In genomic region chr5:124742521-124742920, GRCh38 we compare ENCODE assay signal across 10 cellular contexts. TPM values are rescaled to one million over a fixed set of nuclear protein-coding genes. Genes with fewer than 3 reads are reported as not detected.
DNase-seq lines count a peak whose midpoint lies in the region; ATAC-seq and TF ChIP-seq lines count a peak whose summit lies in the region.
"Had no signal": no experiment of that assay in that cellular context is flagged by ENCODE, and none has a peak within 500 bp of the region (broad histone marks: within the 10 kb centered on the region; RNA-seq: fewer than 3 reads in every experiment).

No MANE protein-coding gene starts in this region.

- TF ChIP-seq POLR2A in body of pancreas (IDR thresholded peaks at IDR 0.05), result no peak

- H3K27ac ChIP-seq in body of pancreas, result peak overlapping the region in 3 of 4 donors; percentile 83 to 91 (median 87)
- H3K27ac ChIP-seq in skin epidermis, result peak overlapping the region in 7 of 21 experiments; percentile 79 to 89 (median 85)

- no peak for DNase-seq in H7
- DNase-seq in body of pancreas, result no peak
- no peak for DNase-seq in NCI-H1048 (lab: John Stamatoyannopoulos, UW)
- no peak for DNase-seq in NCI-H345 treated with DMSO at 0.1 percent for 48 hours (lab: John Stamatoyannopoulos, UW; ENCODE audit: unreplicated experiment)
- no peak for DNase-seq in SIG-M5 treated with dmso at 0.1 percent for 504 hours (lab: John Stamatoyannopoulos, UW; ENCODE audit: unreplicated experiment)
- no peak for DNase-seq in NCI-H69 (lab: John Stamatoyannopoulos, UW)
- DNase-seq: naive B cell, T-helper 2 cell had no signal

- WGBS in body of pancreas, 2 donors, result 41 to 44% methylated on average over 4 of the region's 4 CpGs

- H3K36me3 ChIP-seq in H7 (replicated peaks; ENCODE audit: control insufficient read depth, insufficient read depth, low read length), result no peaks in the 10 kb centered on the region
- H3K36me3 ChIP-seq in body of pancreas (replicated peaks in 1 of 2; ENCODE audit: insufficient read depth in 1 of 2, low read depth in 2 of 2), result no peaks in the 10 kb centered on the region

- no peaks in the 10 kb centered on the region for H3K27me3 ChIP-seq in H7 (ENCODE audit: control insufficient read depth, insufficient read depth, low read length)
- no peaks in the 10 kb centered on the region for H3K27me3 ChIP-seq in body of pancreas

- peaks cover 82% of the 10 kb centered on the region for H3K4me1 ChIP-seq in body of pancreas

- no peak for TF ChIP-seq CTCF in body of pancreas (IDR thresholded peaks at IDR 0.05)

- no peak for ATAC-seq in body of pancreas

- intact Hi-C loops in body of pancreas (cut with DNase I), result no loop called here

- H3K9me3 ChIP-seq in body of pancreas, result no peaks in the 10 kb centered on the region
- H3K9me3 ChIP-seq in iPS-18c (ENCODE audit: control insufficient read depth, insufficient read depth, low read length), result no peaks in the 10 kb centered on the region

- H3K4me3 ChIP-seq in H7 (ENCODE audit: insufficient read depth, low read depth, low read length) (peak overlapping the region; percentile 14; the same call in 1 of the 2 replicates), body of pancreas (no peak overlapping the region), iPS-18c (ENCODE audit: insufficient read depth, low read depth, low read length) (peak overlapping the region; percentile 74), skin epidermis (peak overlapping the region in 4 of 7 experiments; percentile 29 to 54 (median 43))

RNA-seq across cellular contexts. Expression of gene ZNF608, which starts 3.9 kb away (rescaled TPM):
- 58.7 and 61.6 TPM in 2 replicates for total RNA-seq in H7 (2014; rRNA removed; shearing (Covaris generic))
- total RNA-seq in body of pancreas, result 10 to 100 TPM; 30.1 to 33.6 TPM

Comparison
In these comparisons a context has a peak if more than half of its experiments do, and no peak if none do; other contexts are left out.
1. H3K4me3 ChIP-seq: peak in H7 (single experiment), iPS-18c (single experiment) and skin epidermis (4 of 7); none in body of pancreas (0 of 2).